In genomic region chr10:123287594-123288247, GRCh38 we compare ENCODE assay signal across 9 cellular contexts.
DNase-seq lines count a peak whose midpoint lies in the region; ATAC-seq, FAIRE-seq and TF ChIP-seq lines count a peak whose summit lies in the region.
"Had no signal": no experiment of that assay in that cellular context is flagged by ENCODE, and none has a peak within 500 bp of the region (broad histone marks: within the 10 kb centered on the region; RNA-seq: fewer than 3 reads in every experiment).

No MANE protein-coding gene starts in this region.

- in situ Hi-C loops in mammary epithelial cell (cut with MboI; ENCODE audit: low sequenced_read_pairs in 2 of 2), result no loop called here

- dilution Hi-C loops in mammary epithelial cell (cut with HindIII; ENCODE audit: low sequenced_read_pairs), result no loop called here

- no peak for DNase-seq in GM12892 (ENCODE audit: insufficient read length)
- DNase-seq in RKO (ENCODE audit: low spot score), result peak; percentile 86
- DNase-seq in mammary epithelial cell, result peak; percentile 96
- peak; percentile 23 to 34 for DNase-seq in stimulated activated CD4-positive, alpha-beta T cell treated with anti-CD3 and anti-CD28 coated beads, Interleukin-2, amount 100 ng/mL, for 48 hours
- DNase-seq in DMS153 (lab: John Stamatoyannopoulos, UW), result no peak
- DNase-seq in COLO829 (ENCODE audit: low spot score), result no peak
- no peak for DNase-seq in cardiac septum (ENCODE audit: low spot score)
- DNase-seq: NCI-H2171 had no signal

- no peak overlapping the region for H3K4me3 ChIP-seq in mammary epithelial cell (replicated peaks in 1 of 3; ENCODE audit: insufficient read depth in 1 of 3, low read depth in 2 of 3, low read length in 3 of 3)

- H3K9me3 ChIP-seq in mammary epithelial cell (replicated peaks; ENCODE audit: insufficient read depth, low read length), result no peaks in the 10 kb centered on the region

- ATAC-seq in HG02763 (IDR thresholded peaks at IDR 0.05; ENCODE audit: unreplicated experiment), result no peak

- H3K4me2 ChIP-seq in mammary epithelial cell (ENCODE audit: insufficient read depth, low read depth, low read length), result peak overlapping the region; percentile 13

- no peaks in the 10 kb centered on the region for H3K36me3 ChIP-seq in mammary epithelial cell (ENCODE audit: insufficient read depth, low read length)

- 4% methylated on average over 4 of the region's 4 CpGs for WGBS in mammary epithelial cell (ENCODE audit: low coverage, missing lambda C conversion rate)

- H3K79me2 ChIP-seq in mammary epithelial cell (ENCODE audit: insufficient read depth, low read length), result no peaks in the 10 kb centered on the region

- intact Hi-C loops in mammary epithelial cell (cut with micrococcal nuclease) (loop anchor here (1.0 to 5.0 kb wide), 3 partner anchors 93 to 155 kb away; partner anchors contain the start of gene HMX2), cardiac septum (cut with DNase I) (no loop called here)

- peak; percentile 33 for FAIRE-seq in GM12892 (lab: Jason Lieb, UNC)

- peaks cover 6% of the 10 kb centered on the region for H3K4me1 ChIP-seq in mammary epithelial cell (ENCODE audit: insufficient read depth, low read length)

- CTCF ChIA-PET in mammary epithelial cell (lab: Charles Lee; ENCODE audit: low non-redundant PET), result interaction anchor here (0.7 kb wide), 1 partner anchor 93 kb away, joined by 3 read pairs; no protein-coding TSS in a partner anchor

- no peak overlapping the region for H3K27ac ChIP-seq in mammary epithelial cell (ENCODE audit: insufficient read depth, low read depth, low read length)

- TSS peak; percentile 40 for BruUV-seq in mammary epithelial cell (replicated peaks; lab: Mats Ljungman, UMichigan)

- no peak overlapping the region for H3K9ac ChIP-seq in mammary epithelial cell (ENCODE audit: insufficient read depth, low read length)

- no peak for TF ChIP-seq POLR2A in GM12892 (IDR thresholded peaks at IDR 0.05; ENCODE audit: low read depth, low read length)

- no peak for TF ChIP-seq CTCF in mammary epithelial cell (conservative IDR thresholded peaks at IDR 0.05 in 1 of 2, IDR thresholded peaks at IDR 0.05 in 1 of 2; ENCODE audit: extremely low read depth in 1 of 2, insufficient read depth in 1 of 2, low read depth in 1 of 2, low read length in 2 of 2)

- H3K27me3 ChIP-seq in mammary epithelial cell (ENCODE audit: insufficient read depth, low read length), result no peaks in the 10 kb centered on the region

- H4K20me1 ChIP-seq in mammary epithelial cell (ENCODE audit: insufficient read depth, low read length), result no peaks in the 10 kb centered on the region

- H2AFZ ChIP-seq in mammary epithelial cell (ENCODE audit: low read depth, low read length), result no peak overlapping the region

Comparison
In these comparisons a context has a peak if more than half of its experiments do, and no peak if none do; other contexts are left out.
1. DNase-seq: peak in RKO (single experiment), mammary epithelial cell (single experiment) and stimulated activated CD4-positive, alpha-beta T cell treated with anti-CD3 and anti-CD28 coated beads, Interleukin-2, amount 100 ng/mL, for 48 hours (2 of 2); none in GM12892 (single experiment), DMS153 (single experiment), COLO829 (single experiment) and cardiac septum (single experiment).